ENCODE assay signal across 12 cellular contexts in genomic region chr9:95270790-95271189, GRCh38.
"Had no signal": no experiment of that assay in that cellular context is flagged by ENCODE, and none has a peak within 500 bp of the region (broad histone marks: within the 10 kb centered on the region; RNA-seq: fewer than 3 reads in every experiment).

No MANE protein-coding gene starts in this region.

- H3K9me3 Mint-ChIP-seq: effector memory CD8-positive, alpha-beta T cell; type B pancreatic cell had no signal

- H3K36me3 Mint-ChIP-seq: type B pancreatic cell had no signal

- H3K27me3 Mint-ChIP-seq: effector memory CD8-positive, alpha-beta T cell; naive thymus-derived CD4-positive, alpha-beta T cell; type B pancreatic cell had no signal

- H3K4me1 ChIP-seq: gastrocnemius medialis had no signal

- H3K9me3 ChIP-seq: esophagus muscularis mucosa, gastrocnemius medialis had no signal

- H3K4me3 Mint-ChIP-seq: effector memory CD8-positive, alpha-beta T cell; naive thymus-derived CD4-positive, alpha-beta T cell had no signal

- DNase-seq: effector memory CD8-positive, alpha-beta T cell; gastrocnemius medialis; left colon; left ventricle myocardium superior; naive thymus-derived CD4-positive, alpha-beta T cell; right cardiac atrium; stimulated activated CD4-positive, alpha-beta T cell treated with anti-CD3 and anti-CD28 coated beads, Interleukin-2, amount 100 ng/mL, for 48 hours; stimulated activated naive CD4-positive, alpha-beta T cell treated with Interleukin-2 at 50 U/mL for 16 hours had no signal

- H3K4me2 ChIP-seq: smooth muscle cell had no signal

- H3K27me3 ChIP-seq: esophagus muscularis mucosa, gastrocnemius medialis had no signal

- ATAC-seq: effector memory CD8-positive, alpha-beta T cell; gastrocnemius medialis; left ventricle myocardium superior; naive thymus-derived CD4-positive, alpha-beta T cell; right cardiac atrium had no signal

- H3K36me3 ChIP-seq: esophagus muscularis mucosa, gastrocnemius medialis had no signal

- H3K27ac ChIP-seq: epithelial cell of prostate, esophagus muscularis mucosa, gastrocnemius medialis had no signal

- H3K4me3 ChIP-seq: esophagus muscularis mucosa, gastrocnemius medialis, smooth muscle cell had no signal

- H3K27ac Mint-ChIP-seq: effector memory CD8-positive, alpha-beta T cell; naive thymus-derived CD4-positive, alpha-beta T cell had no signal
